ENCODE assay signal across 1 cellular context in genomic region chr11:69424748-69425147, GRCh38.
TF ChIP-seq lines count a peak whose summit lies in the region.

No MANE protein-coding gene starts in this region.

TF ChIP-seq in HepG2, 621 proteins besides CTCF, POLR2A, EP300 and RAD21 (continued from another document):
- peak; percentile 69; the same call in 1 of the 2 replicates for TF ChIP-seq ZNF280D (CRISPR knock-in tag; IDR thresholded peaks at IDR 0.05)
- TF ChIP-seq ZNF543 (CRISPR knock-in tag; IDR thresholded peaks at IDR 0.05) = no peak
- TF ChIP-seq ZKSCAN8 (CRISPR knock-in tag; IDR thresholded peaks at IDR 0.05; ENCODE audit: borderline replicate concordance) = no peak
- no peak for TF ChIP-seq MEIS2 (CRISPR knock-in tag; IDR thresholded peaks at IDR 0.05)
- 0 out of 2 replicates have a peak, but pooled peaks have one; percentile 46 for TF ChIP-seq KDM1A (CRISPR knock-in tag; IDR thresholded peaks at IDR 0.05)
- peak; percentile 77 for TF ChIP-seq ZMYM3 (CRISPR knock-in tag; IDR thresholded peaks at IDR 0.05)
